Comparison of ENCODE assay signal across 15 cellular contexts in genomic region chr10:29177266-29177832, GRCh38.
"Had no signal": no experiment of that assay in that cellular context is flagged by ENCODE, and none has a peak within 500 bp of the region (broad histone marks: within the 10 kb centered on the region; RNA-seq: fewer than 3 reads in every experiment).

No MANE protein-coding gene starts in this region.

- H3K4me1 Mint-ChIP-seq: activated CD4-positive, alpha-beta T cell treated with anti-CD3 and anti-CD28 coated beads for 36 hours; activated naive CD4-positive, alpha-beta T cell treated with anti-CD3 and anti-CD28 coated beads, Interleukin-2, amount 50 U/mL, for 24 hours; nephron had no signal

- H3K9me3 ChIP-seq: adrenal gland, esophagus squamous epithelium had no signal

- H3K4me3 ChIP-seq: adrenal gland, esophagus squamous epithelium had no signal

- H3K36me3 ChIP-seq: adrenal gland, esophagus squamous epithelium had no signal

- H3K4me3 Mint-ChIP-seq: activated CD4-positive, alpha-beta T cell treated with anti-CD3 and anti-CD28 coated beads for 36 hours; activated naive CD4-positive, alpha-beta T cell treated with anti-CD3 and anti-CD28 coated beads, Interleukin-2, amount 50 U/mL, for 24 hours; dendritic cell treated with granulocyte-macrophage colony-stimulating factor and Interleukin-4, amounts not matched to agents 40 ng/mL and 50 ng/mL, for 4 days; nephron; type B pancreatic cell; WTC11 had no signal

- H3K27ac Mint-ChIP-seq: activated CD4-positive, alpha-beta T cell treated with anti-CD3 and anti-CD28 coated beads for 36 hours; activated naive CD4-positive, alpha-beta T cell treated with anti-CD3 and anti-CD28 coated beads, Interleukin-2, amount 50 U/mL, for 24 hours; dendritic cell treated with granulocyte-macrophage colony-stimulating factor and Interleukin-4, amounts not matched to agents 40 ng/mL and 50 ng/mL, for 4 days; nephron; type B pancreatic cell; WTC11 had no signal

- DNase-seq: activated CD4-positive, alpha-beta T cell treated with anti-CD3 and anti-CD28 coated beads for 36 hours; activated CD4-positive, alpha-beta T cell treated with anti-CD3 and anti-CD28 coated beads, Interleukin-2, amount 50 U/mL, for 48 hours; activated gamma-delta T cell; adrenal gland; effector CD8-positive, alpha-beta T cell; esophagus squamous epithelium; retina; stimulated activated CD4-positive, alpha-beta T cell treated with anti-CD3 and anti-CD28 coated beads, Interleukin-2, amount 100 ng/mL, for 24 hours; stimulated activated naive CD8-positive, alpha-beta T cell treated with anti-CD3 and anti-CD28 coated beads, Interleukin-15, Interleukin-2, amounts not matched to agents 100 U/mL and 50 U/mL, for 24 hours; T-helper 2 cell had no signal

- ATAC-seq: activated CD4-positive, alpha-beta T cell treated with anti-CD3 and anti-CD28 coated beads for 36 hours; stimulated activated naive CD8-positive, alpha-beta T cell treated with anti-CD3 and anti-CD28 coated beads, Interleukin-15, Interleukin-2, amounts not matched to agents 100 U/mL and 50 U/mL, for 24 hours; WTC11 had no signal

- H3K27ac ChIP-seq: adrenal gland, esophagus squamous epithelium had no signal

- H3K9me3 Mint-ChIP-seq: dendritic cell treated with granulocyte-macrophage colony-stimulating factor and Interleukin-4, amounts not matched to agents 40 ng/mL and 50 ng/mL, for 4 days had no signal

- H3K36me3 Mint-ChIP-seq: activated naive CD4-positive, alpha-beta T cell treated with anti-CD3 and anti-CD28 coated beads, Interleukin-2, amount 50 U/mL, for 24 hours; type B pancreatic cell had no signal

- H3K4me1 ChIP-seq: adrenal gland, esophagus squamous epithelium had no signal
